8 cellular contexts compared by ENCODE assay signal in genomic region chr2:16617282-16618266, GRCh38. TPM values are rescaled to one million over a fixed set of nuclear protein-coding genes. Genes with fewer than 3 reads are reported as not detected.
DNase-seq lines count a peak whose midpoint lies in the region; ATAC-seq and TF ChIP-seq lines count a peak whose summit lies in the region.

No MANE protein-coding gene starts in this region.

- WGBS in IMR-90 (ENCODE audit: extremely low coverage in 2 of 2, insufficient read length in 1 of 2), 2 experiments, result no CpG with 5 or more reads among the region's 8 CpGs
- WGBS in lower leg skin, 2 donors, result 60 to 64% methylated on average over 8 of the region's 8 CpGs

- H3K9me3 ChIP-seq in AG04450 (ENCODE audit: control insufficient read depth, insufficient read depth, low read length) (no peaks in the 10 kb centered on the region), IMR-90 (ENCODE audit: control insufficient read depth, insufficient read depth, low read length) (no peaks in the 10 kb centered on the region), breast epithelium (no peaks in the 10 kb centered on the region)

- no peak overlapping the region for H3K4me2 ChIP-seq in IMR-90 (ENCODE audit: low read depth, low read length)

- no peak overlapping the region for H4K91ac ChIP-seq in IMR-90 (ENCODE audit: insufficient read depth, low read depth, low read length)

- no peaks in the 10 kb centered on the region; the same call in 1 of the 2 replicates for H3K9me1 ChIP-seq in IMR-90 (ENCODE audit: insufficient read depth, low read length)

- H3K4me3 ChIP-seq in AG04450 (ENCODE audit: low read depth, low read length), result no peak overlapping the region
- H3K4me3 ChIP-seq in IMR-90 (ENCODE audit: insufficient read depth, low read depth, low read length), result no peak overlapping the region
- peak overlapping the region in 1 of 3 donors; percentile 12 for H3K4me3 ChIP-seq in breast epithelium
- H3K4me3 ChIP-seq in lower leg skin (ENCODE audit: low read depth, poor library complexity, severe bottlenecking), result no peak overlapping the region

- H4K20me1 ChIP-seq in IMR-90 (ENCODE audit: insufficient read depth, low read length), result no peaks in the 10 kb centered on the region

- POLR2A ChIA-PET in AG04450 (lab: Yijun Ruan, JAX), result no interaction called here
- POLR2A ChIA-PET in IMR-90 (lab: Charles Lee; ENCODE audit: unreplicated experiment), result no interaction called here

- no peak overlapping the region for H3K23ac ChIP-seq in IMR-90 (ENCODE audit: low read depth, low read length)

- H2AFZ ChIP-seq in IMR-90 (replicated peaks; ENCODE audit: low read length, poor library complexity), result no peak overlapping the region

- TF ChIP-seq CTCF in AG04450 (IDR thresholded peaks at IDR 0.05; ENCODE audit: low read depth, low read length) (peak; percentile 56), IMR-90 (conservative IDR thresholded peaks at IDR 0.05; ENCODE audit: low read depth, low read length) (peak; percentile 67), breast epithelium (IDR thresholded peaks at IDR 0.05) (peak in 2 of 3 donors; percentile 18 to 26), lower leg skin (IDR thresholded peaks at IDR 0.05) (no peak)

- no peak overlapping the region for H4K8ac ChIP-seq in IMR-90 (ENCODE audit: low read depth in 2 of 2, low read length in 2 of 2)

- dilution Hi-C loops in IMR-90 (cut with HindIII; ENCODE audit: low sequenced_read_pairs, unreplicated experiment), result no loop called here

- H2AK5ac ChIP-seq in IMR-90 (ENCODE audit: low read depth, low read length), result no peak overlapping the region

- no peak overlapping the region for H2BK5ac ChIP-seq in IMR-90 (ENCODE audit: low read depth, low read length, poor library complexity, severe bottlenecking)

- H3K4me1 ChIP-seq in IMR-90 (ENCODE audit: control insufficient read depth, insufficient read depth, low read length) (peaks cover 21% of the 10 kb centered on the region), breast epithelium (peaks cover 4 to 8% of the 10 kb centered on the region in 2 donors)

- no peak overlapping the region for H3K14ac ChIP-seq in IMR-90 (replicated peaks; ENCODE audit: low read depth, low read length)

- no peaks in the 10 kb centered on the region for H3K79me1 ChIP-seq in IMR-90 (ENCODE audit: low read depth in 1 of 2, low read length in 2 of 2)

- no peak overlapping the region for H4K5ac ChIP-seq in IMR-90 (ENCODE audit: low read depth, low read length)

- DNase-seq in AG04450 (ENCODE audit: low read depth, low spot score), result no peak
- peak; percentile 56 for DNase-seq in IMR-90
- peak; percentile 55 to 88 for DNase-seq in breast epithelium (ENCODE audit: low spot score in 2 of 2)
- DNase-seq in lower leg skin (ENCODE audit: low spot score in 2 of 2), result peak; percentile 41 to 84
- DNase-seq in NCI-H510A (lab: John Stamatoyannopoulos, UW), result no peak

- H2BK120ac ChIP-seq in IMR-90 (ENCODE audit: low read depth, low read length), result no peak overlapping the region

- peak; percentile 70 for TF ChIP-seq RAD21 in IMR-90 (IDR thresholded peaks at IDR 0.05; ENCODE audit: low read length)

- H3K27me3 ChIP-seq in AG04450 (ENCODE audit: control insufficient read depth, insufficient read depth, low read length) (peaks cover 3% of the 10 kb centered on the region), IMR-90 (ENCODE audit: control insufficient read depth, insufficient read depth, low read length) (no peaks in the 10 kb centered on the region), breast epithelium (no peaks in the 10 kb centered on the region)

- peaks cover 16% of the 10 kb centered on the region for H3K36me3 ChIP-seq in IMR-90 (ENCODE audit: control insufficient read depth, insufficient read depth, low read length)
- H3K36me3 ChIP-seq in breast epithelium, result no peaks in the 10 kb centered on the region

- no peak for TF ChIP-seq POLR2A in IMR-90 (IDR thresholded peaks at IDR 0.05; ENCODE audit: low read depth, low read length)
- no peak for TF ChIP-seq POLR2A in breast epithelium (IDR thresholded peaks at IDR 0.05)
- TF ChIP-seq POLR2A in lower leg skin (IDR thresholded peaks at IDR 0.05), result no peak

- ATAC-seq in IMR-90 (ENCODE audit: low read depth) (peak; percentile 40), HG02981 (IDR thresholded peaks at IDR 0.05; ENCODE audit: unreplicated experiment) (no peak), GM21528 (IDR thresholded peaks at IDR 0.05; ENCODE audit: low FRiP score, unreplicated experiment) (no peak), GM18858 (IDR thresholded peaks at IDR 0.05; ENCODE audit: unreplicated experiment) (no peak)

- H2BK20ac ChIP-seq in IMR-90 (ENCODE audit: low read depth, low read length), result no peak overlapping the region

- no peak overlapping the region for H3K9ac ChIP-seq in IMR-90 (ENCODE audit: low read depth, low read length)

- H3K18ac ChIP-seq in IMR-90 (ENCODE audit: low read depth, low read length), result no peak overlapping the region

- no peak overlapping the region for H3K27ac ChIP-seq in AG04450 (ENCODE audit: low read depth, low read length)
- no peak overlapping the region for H3K27ac ChIP-seq in IMR-90 (ENCODE audit: insufficient read depth, low read length)
- peak overlapping the region; percentile 75 to 79 for H3K27ac ChIP-seq in breast epithelium

- intact Hi-C loops in IMR-90 (cut with micrococcal nuclease), result loop anchor here (1.0 to 5.0 kb wide), 3 partner anchors 47 to 690 kb away; partner anchors contain the start of gene CYRIA
- intact Hi-C loops in breast epithelium (cut with DNase I; ENCODE audit: low total_unique reads), result no loop called here
- intact Hi-C loops in lower leg skin (cut with DNase I; ENCODE audit: low total_unique reads), result loop anchor here (10.0 kb wide), 1 partner anchor 973 kb away; no protein-coding TSS in a partner anchor

- CTCF ChIA-PET in AG04450 (lab: Charles Lee), result interaction anchor here (0.7 to 2.8 kb wide), 6 partner anchors 8 to 142 kb away, joined by 3 to 26 read pairs (median 4); no protein-coding TSS in a partner anchor
- CTCF ChIA-PET in IMR-90 (lab: Yijun Ruan, JAX), result interaction anchor here (0.5 to 3.5 kb wide), 5 partner anchors 8 to 139 kb away, joined by 3 to 17 read pairs (median 3); no protein-coding TSS in a partner anchor

- no peak overlapping the region for H2AK9ac ChIP-seq in IMR-90 (replicated peaks; ENCODE audit: low read depth, low read length, poor library complexity)

- H2BK15ac ChIP-seq in IMR-90 (ENCODE audit: low read depth, low read length), result no peak overlapping the region; the same call in 2 of the 3 replicates

- H3K4ac ChIP-seq in IMR-90 (ENCODE audit: low read depth, low read length), result peak overlapping the region; percentile 13; the same call in 1 of the 2 replicates

- in situ Hi-C loops in IMR-90 (cut with MboI; ENCODE audit: low sequenced_read_pairs), result loop anchor here (5.0 kb wide), 1 partner anchor 140 kb away; no protein-coding TSS in a partner anchor

- BruUV-seq in IMR-90 (replicated peaks; lab: Mats Ljungman, UMichigan), result no TSS peak

- H3K56ac ChIP-seq in IMR-90 (ENCODE audit: extremely low read depth, insufficient read depth, low read length), result no peak overlapping the region

TF ChIP-seq in IMR-90, 13 proteins besides CTCF, POLR2A, EP300 and RAD21:
- TF ChIP-seq CEBPB (IDR thresholded peaks at IDR 0.05; ENCODE audit: low read depth, low read length) (no peak), MXI1 (IDR thresholded peaks at IDR 0.05; ENCODE audit: borderline replicate concordance, low read depth, low read length) (no peak), SMC3 (IDR thresholded peaks at IDR 0.05; ENCODE audit: low read depth, low read length) (peak; percentile 78), RCOR1 (IDR thresholded peaks at IDR 0.05; ENCODE audit: insufficient replicate concordance, low read length) (no peak)

RNA-seq across cellular contexts. Expression of gene CYRIA, which starts 48.1 kb away (rescaled TPM):
- 3.7 TPM in 2 replicates for polyA plus RNA-seq in AG04450 (2011; rRNA removed)
- 1.9 and 2.8 TPM in 2 replicates for polyA minus RNA-seq in AG04450 (2011; rRNA and poly(A)+ RNA removed)
- 1.7 and 3.8 TPM in 2 replicates for total RNA-seq in IMR-90 (2012; rRNA removed)
- 1.1 and 1.7 TPM in 2 replicates for polyA plus RNA-seq in IMR-90 (2012; rRNA removed)
- 0.36 and 0.37 TPM in 2 replicates for polyA plus RNA-seq in IMR-90 (2012; cell fraction: cytosol; rRNA removed)
- 0.30 and 3.4 TPM in 2 replicates for polyA plus RNA-seq in IMR-90 (2012; cell fraction: nucleus; rRNA removed; ENCODE audit: low replicate concordance)
- 10 to 100 TPM; 12.5 to 18.7 (median 17.7) TPM for total RNA-seq in breast epithelium
- total RNA-seq in lower leg skin, result 1 to 10 TPM in 3 of 4 donors, under 1 TPM in 1; 0.80 to 5.5 (median 1.6) TPM

Comparison
In these comparisons a context has a peak if more than half of its experiments do, and no peak if none do; other contexts are left out.
1. DNase-seq: peak in IMR-90 (single experiment), breast epithelium (2 of 2) and lower leg skin (2 of 2); none in AG04450 (single experiment) and NCI-H510A (single experiment).
2. H3K27ac ChIP-seq: peak in breast epithelium (2 of 2); none in AG04450 (single experiment) and IMR-90 (single experiment).
3. CTCF ChIP-seq: peak in AG04450 (single experiment), IMR-90 (single experiment) and breast epithelium (2 of 3); none in lower leg skin (0 of 3).